25 cellular contexts compared by ENCODE assay signal in genomic region chr9:92429866-92430265, GRCh38. TPM values are rescaled to one million over a fixed set of nuclear protein-coding genes. Genes with fewer than 3 reads are reported as not detected.
"Had no signal": no experiment of that assay in that cellular context is flagged by ENCODE, and none has a peak within 500 bp of the region (broad histone marks: within the 10 kb centered on the region; RNA-seq: fewer than 3 reads in every experiment).

No MANE protein-coding gene starts in this region.

- H3K36me3 Mint-ChIP-seq: mesothelial cell of epicardium, naive B cell, natural killer cell, type B pancreatic cell had no signal

- DNase-seq: hippocampal formation; kidney; left ventricle myocardium inferior; mesendoderm; naive B cell; natural killer cell; ovary; right lobe of liver; stimulated activated CD4-positive, alpha-beta T cell treated with anti-CD3 and anti-CD28 coated beads, Interleukin-1b, Interleukin-23, amount 100 ng/mL, for 48 hours; stimulated activated CD4-positive, alpha-beta T cell treated with anti-CD3 and anti-CD28 coated beads, Interleukin-2, amount 100 ng/mL, for 48 hours; stimulated activated CD4-positive, alpha-beta T cell treated with anti-CD3 and anti-CD28 coated beads, Interleukin-4, amount 100 ng/mL, for 4 hours; stimulated activated CD8-positive, alpha-beta memory T cell treated with anti-CD3 and anti-CD28 coated beads, Interleukin-4, amount 100 ng/mL, for 48 hours; stimulated activated naive CD4-positive, alpha-beta T cell treated with Interleukin-2 at 50 U/mL for 16 hours; stimulated activated naive CD8-positive, alpha-beta T cell treated with anti-CD3 and anti-CD28 coated beads, Interleukin-15, amount 100 ng/mL, for 72 hours; substantia nigra; uterus had no signal

- H3K4me1 Mint-ChIP-seq: natural killer cell; stimulated activated memory B cell treated with anti-CD40 and anti-IgM and Interleukin-4, amounts not matched to agents 10 μg/mL and 1 μg/mL and 100 μg/mL, for 72 hours; stimulated activated naive CD8-positive, alpha-beta T cell treated with anti-CD3 and anti-CD28 coated beads, Interleukin-15, amount 100 ng/mL, for 72 hours had no signal

- H3K27me3 ChIP-seq: ovary, right atrium auricular region, right lobe of liver, tibial nerve, uterus had no signal

- H3K27me3 Mint-ChIP-seq: naive B cell; progenitor cell of endocrine pancreas; stimulated activated memory B cell treated with anti-CD40 and anti-IgM and Interleukin-4, amounts not matched to agents 10 μg/mL and 1 μg/mL and 100 μg/mL, for 72 hours; stimulated activated naive CD8-positive, alpha-beta T cell treated with anti-CD3 and anti-CD28 coated beads, Interleukin-15, amount 100 ng/mL, for 72 hours; type B pancreatic cell had no signal

- H3K9me3 Mint-ChIP-seq: naive B cell; natural killer cell; stimulated activated memory B cell treated with anti-CD40 and anti-IgM and Interleukin-4, amounts not matched to agents 10 μg/mL and 1 μg/mL and 100 μg/mL, for 72 hours; stimulated activated naive CD8-positive, alpha-beta T cell treated with anti-CD3 and anti-CD28 coated beads, Interleukin-15, amount 100 ng/mL, for 72 hours; type B pancreatic cell had no signal

- H3K4me1 ChIP-seq: right lobe of liver had no signal

- H3K4me3 ChIP-seq: left ventricle myocardium inferior, lung, ovary, right atrium auricular region, right lobe of liver, smooth muscle cell, tibial nerve, uterus had no signal

- H3K9me3 ChIP-seq: left ventricle myocardium inferior, ovary, right atrium auricular region, right lobe of liver, tibial nerve, uterus had no signal

- H3K4me3 Mint-ChIP-seq: mesothelial cell of epicardium; natural killer cell; stimulated activated memory B cell treated with anti-CD40 and anti-IgM and Interleukin-4, amounts not matched to agents 10 μg/mL and 1 μg/mL and 100 μg/mL, for 72 hours; stimulated activated naive CD8-positive, alpha-beta T cell treated with anti-CD3 and anti-CD28 coated beads, Interleukin-15, amount 100 ng/mL, for 72 hours; type B pancreatic cell had no signal

- H3K36me3 ChIP-seq: left ventricle myocardium inferior, ovary, right atrium auricular region, right lobe of liver, uterus had no signal

- H3K27ac Mint-ChIP-seq: mesothelial cell of epicardium; natural killer cell; progenitor cell of endocrine pancreas; stimulated activated memory B cell treated with anti-CD40 and anti-IgM and Interleukin-4, amounts not matched to agents 10 μg/mL and 1 μg/mL and 100 μg/mL, for 72 hours; stimulated activated naive CD8-positive, alpha-beta T cell treated with anti-CD3 and anti-CD28 coated beads, Interleukin-15, amount 100 ng/mL, for 72 hours; type B pancreatic cell had no signal

RNA-seq across cellular contexts. Expression of gene OMD, which starts 5.6 kb away (rescaled TPM):
- polyA plus RNA-seq: neural cell, smooth muscle cell had no signal

RNA-seq across cellular contexts. Expression of gene OGN, which starts 25.5 kb away (rescaled TPM):
- polyA plus RNA-seq: neural cell had no signal
